9 cellular contexts compared by ENCODE assay signal in the genomic region with DNA sequence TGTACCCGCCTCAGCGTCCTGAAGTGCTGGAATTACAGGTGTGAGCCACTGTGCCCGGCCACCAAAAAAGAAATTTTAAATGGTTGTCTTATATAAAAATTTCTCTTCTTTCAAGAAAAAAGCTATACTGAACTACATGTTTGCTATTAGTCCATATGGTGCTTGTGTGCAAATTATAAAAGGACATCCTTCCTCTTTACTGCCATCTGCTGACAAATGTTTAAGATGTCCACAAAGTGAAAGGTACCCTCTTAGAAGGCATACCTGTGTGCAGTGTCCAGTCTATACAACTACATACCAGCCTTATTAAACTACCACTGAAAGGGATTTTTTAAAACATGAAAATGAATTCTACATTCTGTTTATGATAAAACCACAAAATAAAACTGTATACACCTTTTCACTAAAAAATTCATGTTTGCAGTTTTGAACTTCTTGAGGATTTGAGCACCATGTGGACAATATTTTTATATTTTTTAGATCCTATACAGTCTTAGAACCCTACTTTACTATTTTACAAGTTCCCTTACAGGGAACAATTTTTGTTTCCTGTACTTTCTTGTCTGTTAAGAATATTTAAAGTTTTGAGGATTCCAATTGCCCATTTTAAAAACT. TPM values are rescaled to one million over a fixed set of nuclear protein-coding genes. Genes with fewer than 3 reads are reported as not detected.
DNase-seq lines count a peak whose midpoint lies in the region; ATAC-seq and TF ChIP-seq lines count a peak whose summit lies in the region.
"Had no signal": no experiment of that assay in that cellular context is flagged by ENCODE, and none has a peak within 500 bp of the region (broad histone marks: within the 10 kb centered on the region; RNA-seq: fewer than 3 reads in every experiment).

No MANE protein-coding gene starts in this region.

- no peak overlapping the region for H3K4me3 Mint-ChIP-seq in mesothelial cell of epicardium

- no peaks in the 10 kb centered on the region for H3K4me1 Mint-ChIP-seq in mesothelial cell of epicardium

- ATAC-seq in HG02852 (IDR thresholded peaks at IDR 0.05; ENCODE audit: unreplicated experiment) (peak; percentile 55), GM19455 (IDR thresholded peaks at IDR 0.05; ENCODE audit: unreplicated experiment) (no peak)

- H3F3A ChIP-seq in OCI-LY1 (ENCODE audit: insufficient read depth, low read length) (no peaks in the 10 kb centered on the region), smooth muscle cell (ENCODE audit: low read depth) (no peaks in the 10 kb centered on the region)

- H3K27ac ChIP-seq in OCI-LY1 (ENCODE audit: low read depth, low read length, poor library complexity, severe bottlenecking) (no peak overlapping the region), fibroblast of lung (ENCODE audit: insufficient read depth, low read length) (no peak overlapping the region), smooth muscle cell (ENCODE audit: low read depth) (no peak overlapping the region)

- DNase-seq in Caki2 (ENCODE audit: low read depth) (peak; percentile 22), fibroblast of lung (ENCODE audit: low read depth in 2 of 2) (peak; percentile 14 to 32), smooth muscle cell (lab: John Stamatoyannopoulos, UW; ENCODE audit: unreplicated experiment) (no peak), mesothelial cell of epicardium (ENCODE audit: low spot score in 2 of 2, unreplicated experiment in 2 of 2) (no peak), NCI-H1048 (lab: John Stamatoyannopoulos, UW) (no peak)

- peaks cover 34% of the 10 kb centered on the region for H3K36me3 Mint-ChIP-seq in mesothelial cell of epicardium

- H4K20me1 ChIP-seq in OCI-LY1 (ENCODE audit: insufficient read depth, low read length) (no peaks in the 10 kb centered on the region), fibroblast of lung (ENCODE audit: control insufficient read depth, extremely low read depth, insufficient read depth, low read length) (no peaks in the 10 kb centered on the region), smooth muscle cell (ENCODE audit: low read depth) (no peaks in the 10 kb centered on the region)

- no peaks in the 10 kb centered on the region for H3K27me3 Mint-ChIP-seq in mesothelial cell of epicardium (ENCODE audit: low read depth)

- no peak overlapping the region for H3K9ac ChIP-seq in OCI-LY1 (ENCODE audit: low read length)
- H3K9ac ChIP-seq in fibroblast of lung (ENCODE audit: insufficient read depth, low read length): no peak overlapping the region
- H3K9ac ChIP-seq in smooth muscle cell (ENCODE audit: low read depth): no peak overlapping the region

- no peaks in the 10 kb centered on the region for H3K9me2 ChIP-seq in OCI-LY1 (ENCODE audit: low read depth, low read length)

- H3K4me2 ChIP-seq in OCI-LY1 (ENCODE audit: low read length) (no peak overlapping the region), fibroblast of lung (ENCODE audit: extremely low read depth, insufficient read depth, low read length) (no peak overlapping the region), smooth muscle cell (no peak overlapping the region)

- H3K36me3 ChIP-seq in OCI-LY1 (ENCODE audit: insufficient read depth, low read length) (peaks cover 72% of the 10 kb centered on the region), fibroblast of lung (ENCODE audit: control insufficient read depth, insufficient read depth, low read length) (peaks cover 8% of the 10 kb centered on the region), smooth muscle cell (ENCODE audit: low read depth) (peaks cover 8% of the 10 kb centered on the region)

- H3K4me3 ChIP-seq in OCI-LY1 (ENCODE audit: low read depth, low read length, poor library complexity, severe bottlenecking) (no peak overlapping the region), fibroblast of lung (replicated peaks in 1 of 4; ENCODE audit: control extremely low read depth in 1 of 4, insufficient read depth in 1 of 4, low read depth in 3 of 4, low read length in 4 of 4) (no peak overlapping the region), smooth muscle cell (no peak overlapping the region)

- H3K9me3 Mint-ChIP-seq in mesothelial cell of epicardium: no peaks in the 10 kb centered on the region

- H2AFZ ChIP-seq in OCI-LY1 (ENCODE audit: low read length) (no peak overlapping the region), fibroblast of lung (ENCODE audit: low read length) (no peak overlapping the region), smooth muscle cell (ENCODE audit: low read depth) (no peak overlapping the region)

- 98% methylated on average over 3 of the region's 3 CpGs for WGBS in smooth muscle cell (ENCODE audit: low lambda C conversion rate)

- in situ Hi-C loops in Caki2 (cut with HindIII; ENCODE audit: low pct_unique_long_range_greater_than_20kb, low sequenced_read_pairs): no loop called here

- H3K27ac Mint-ChIP-seq in mesothelial cell of epicardium: no peak overlapping the region

- TF ChIP-seq CTCF in OCI-LY1 (IDR thresholded peaks at IDR 0.05; ENCODE audit: low read length) (peak; percentile 52), fibroblast of lung (conservative IDR thresholded peaks at IDR 0.05 in 1 of 2, IDR thresholded peaks at IDR 0.05 in 1 of 2; ENCODE audit: low read depth in 1 of 2, low read length in 2 of 2) (no peak), smooth muscle cell (IDR thresholded peaks at IDR 0.05; ENCODE audit: borderline replicate concordance, insufficient read depth, poor library complexity, severe bottlenecking) (peak; percentile 24), mesothelial cell of epicardium (IDR thresholded peaks at IDR 0.05; ENCODE audit: unreplicated experiment) (no peak)

- H3K9me3 ChIP-seq in OCI-LY1 (ENCODE audit: low read length) (no peaks in the 10 kb centered on the region), fibroblast of lung (ENCODE audit: control insufficient read depth, insufficient read depth, low read depth, low read length) (no peaks in the 10 kb centered on the region), smooth muscle cell (replicated peaks; ENCODE audit: low read depth) (no peaks in the 10 kb centered on the region)

- H3K79me2 ChIP-seq in OCI-LY1 (ENCODE audit: insufficient read depth, low read length) (no peaks in the 10 kb centered on the region), fibroblast of lung (ENCODE audit: control insufficient read depth, insufficient read depth, low read length) (no peaks in the 10 kb centered on the region), smooth muscle cell (ENCODE audit: low read depth) (no peaks in the 10 kb centered on the region)

- H3K4me1 ChIP-seq in OCI-LY1 (ENCODE audit: insufficient read depth, low read length, severe bottlenecking) (no peaks in the 10 kb centered on the region), fibroblast of lung (ENCODE audit: control insufficient read depth, extremely low read depth, insufficient read depth, low read length) (no peaks in the 10 kb centered on the region), smooth muscle cell (ENCODE audit: low read depth) (no peaks in the 10 kb centered on the region)

- H3K27me3 ChIP-seq in OCI-LY1 (ENCODE audit: insufficient read depth, low read length) (no peaks in the 10 kb centered on the region), fibroblast of lung (ENCODE audit: control insufficient read depth, insufficient read depth, low read length) (no peaks in the 10 kb centered on the region), smooth muscle cell (ENCODE audit: low read depth) (no peaks in the 10 kb centered on the region)

RNA-seq across cellular contexts. Expression of gene TOMM20L, which starts 32.8 kb away (rescaled TPM):
- total RNA-seq in Caki2 (2014; rRNA removed; shearing (Covaris generic); ENCODE audit: low replicate concordance): not detected in 2 replicates
- total RNA-seq in fibroblast of lung (not detected in 2 replicates), smooth muscle cell (not detected in 2 replicates), mesothelial cell of epicardium (0.47 TPM in 1 of 3 replicates, not detected in the others)
- polyA plus RNA-seq in fibroblast of lung (not detected in 2 replicates), smooth muscle cell (not detected in 2 replicates)
- not detected in 2 replicates for polyA plus RNA-seq in fibroblast of lung (2012)
- polyA minus RNA-seq in fibroblast of lung (ENCODE audit: low replicate concordance): not detected in 2 replicates
- polyA plus RNA-seq: thymus had no signal

Comparison
In these comparisons a context has a peak if more than half of its experiments do, and no peak if none do; other contexts are left out.
1. DNase-seq: peak in Caki2 (single experiment) and fibroblast of lung (2 of 2); none in smooth muscle cell (single experiment), mesothelial cell of epicardium (0 of 2) and NCI-H1048 (single experiment).
2. CTCF ChIP-seq: peak in OCI-LY1 (single experiment) and smooth muscle cell (single experiment); none in fibroblast of lung (0 of 2) and mesothelial cell of epicardium (single experiment).